In the genomic region with DNA sequence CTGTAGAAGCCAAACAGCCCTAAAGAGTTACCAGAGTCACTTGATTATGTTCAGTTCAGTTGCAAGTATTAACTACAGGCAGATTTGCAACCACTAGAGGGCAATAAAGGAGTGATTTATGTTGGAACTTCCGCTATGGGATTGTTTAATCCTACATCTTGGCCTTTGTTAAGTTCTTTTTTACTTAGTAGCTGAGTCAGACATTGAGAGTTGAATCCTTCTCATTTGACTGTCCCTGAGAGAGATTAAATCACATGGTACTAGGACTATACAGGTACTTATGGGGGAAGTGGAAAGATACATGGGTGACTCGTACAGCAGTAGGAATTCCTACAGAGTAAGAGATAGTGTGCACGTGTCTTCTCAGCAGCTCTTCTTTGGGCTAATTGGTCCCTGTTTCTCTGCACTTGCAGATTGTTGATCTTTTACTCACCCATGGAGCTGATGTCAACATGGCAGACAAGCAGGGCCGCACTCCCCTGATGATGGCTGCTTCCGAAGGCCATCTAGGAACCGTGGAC, we compare ENCODE assay signal across 8 cellular contexts. TPM values are rescaled to one million over a fixed set of nuclear protein-coding genes. Genes with fewer than 3 reads are reported as not detected.
DNase-seq lines count a peak whose midpoint lies in the region; ATAC-seq, FAIRE-seq and TF ChIP-seq lines count a peak whose summit lies in the region.

No MANE protein-coding gene starts in this region.

- no peak overlapping the region for H3K27ac ChIP-seq in 22Rv1

- TF ChIP-seq CTCF in 22Rv1 (IDR thresholded peaks at IDR 0.05), result peak; percentile 86

- ATAC-seq in GM18873 (IDR thresholded peaks at IDR 0.05; ENCODE audit: low FRiP score, unreplicated experiment), result no peak

- DNase-seq in GM04503 (ENCODE audit: low read depth) (peak; percentile 55), NCI-H1694 (lab: John Stamatoyannopoulos, UW) (peak; percentile 71), globus pallidus (ENCODE audit: low spot score) (peak; percentile 42), retina (peak; percentile 32), occipital lobe (lab: John Stamatoyannopoulos, UW) (no peak)

- peak; percentile 66 for FAIRE-seq in TTC549 (lab: Jason Lieb, UNC)

RNA-seq across cellular contexts. Expression of a gene that starts 40.3 kb away (rescaled TPM):
- total RNA-seq in occipital lobe, result 21.7 TPM
